In genomic region chr2:48695991-48696390, GRCh38 we compare ENCODE assay signal across 18 cellular contexts. TPM values are rescaled to one million over a fixed set of nuclear protein-coding genes. Genes with fewer than 3 reads are reported as not detected.
DNase-seq lines count a peak whose midpoint lies in the region; ATAC-seq and TF ChIP-seq lines count a peak whose summit lies in the region.
"Had no signal": no experiment of that assay in that cellular context is flagged by ENCODE, and none has a peak within 500 bp of the region (broad histone marks: within the 10 kb centered on the region; RNA-seq: fewer than 3 reads in every experiment).

No MANE protein-coding gene starts in this region.

- no peaks in the 10 kb centered on the region for H3K79me1 ChIP-seq in IMR-90 (ENCODE audit: low read depth in 1 of 2, low read length in 2 of 2)

- no peak overlapping the region for H3K4me2 ChIP-seq in IMR-90 (ENCODE audit: low read depth, low read length)
- no peak overlapping the region for H3K4me2 ChIP-seq in hepatocyte
- H3K4me2 ChIP-seq: GM23338 had no signal

- intact Hi-C loops in IMR-90 (cut with micrococcal nuclease) = no loop called here
- intact Hi-C loops in ascending aorta (cut with DNase I) = no loop called here

- peaks cover 41% of the 10 kb centered on the region for H3K4me1 Mint-ChIP-seq in WTC11

- H3K9me2 ChIP-seq in hepatocyte (replicated peaks; ENCODE audit: insufficient read depth) = no peaks in the 10 kb centered on the region

- H3K27ac ChIP-seq in IMR-90 (ENCODE audit: insufficient read depth, low read length) (no peak overlapping the region), ascending aorta (no peak overlapping the region), hepatocyte (no peak overlapping the region)
- H3K27ac ChIP-seq: C4-2B had no signal

- no peak overlapping the region for H3K18ac ChIP-seq in IMR-90 (ENCODE audit: low read depth, low read length)

- dilution Hi-C loops in IMR-90 (cut with HindIII; ENCODE audit: low sequenced_read_pairs, unreplicated experiment) = no loop called here

- H3K27ac Mint-ChIP-seq in WTC11 = no peak overlapping the region
- H3K27ac Mint-ChIP-seq: CD4-positive, alpha-beta T cell; GM23338; HFFc6 had no signal

- TF ChIP-seq CTCF in IMR-90 (conservative IDR thresholded peaks at IDR 0.05; ENCODE audit: low read depth, low read length) = no peak
- no peak for TF ChIP-seq CTCF in WTC11 (IDR thresholded peaks at IDR 0.05)
- no peak for TF ChIP-seq CTCF in ascending aorta (IDR thresholded peaks at IDR 0.05)
- no peak for TF ChIP-seq CTCF in hepatocyte (IDR thresholded peaks at IDR 0.05; ENCODE audit: poor library complexity)

- H3K79me2 ChIP-seq in hepatocyte = no peaks in the 10 kb centered on the region

- H3K9me3 ChIP-seq in IMR-90 (ENCODE audit: control insufficient read depth, insufficient read depth, low read length) = no peaks in the 10 kb centered on the region
- no peaks in the 10 kb centered on the region for H3K9me3 ChIP-seq in ascending aorta
- no peaks in the 10 kb centered on the region for H3K9me3 ChIP-seq in hepatocyte (ENCODE audit: low read depth)
- H3K9me3 ChIP-seq: Caco-2 had no signal

- H2AK9ac ChIP-seq in IMR-90 (replicated peaks; ENCODE audit: low read depth, low read length, poor library complexity) = no peak overlapping the region

- H3K4me3 Mint-ChIP-seq in WTC11 = no peak overlapping the region
- H3K4me3 Mint-ChIP-seq: CD4-positive, alpha-beta T cell; GM23338; HFFc6 had no signal

- no peak overlapping the region for H3K4me3 ChIP-seq in IMR-90 (ENCODE audit: insufficient read depth, low read depth, low read length)
- H3K4me3 ChIP-seq in ascending aorta = no peak overlapping the region
- no peak overlapping the region for H3K4me3 ChIP-seq in hepatocyte
- H3K4me3 ChIP-seq: GM23338 had no signal

- no peak for DNase-seq in IMR-90
- peak; percentile 88 for DNase-seq in globus pallidus (ENCODE audit: low spot score)
- DNase-seq in middle frontal gyrus (ENCODE audit: extremely low spot score, low spot score) = peak; percentile 38
- no peak for DNase-seq in activated CD4-positive, alpha-beta T cell treated with anti-CD3 and anti-CD28 coated beads, Interleukin-2, amount 50 U/mL, for 4 hours
- DNase-seq in WTC11 (ENCODE audit: low spot score) = no peak
- no peak for DNase-seq in ascending aorta (ENCODE audit: low spot score in 2 of 2)
- no peak for DNase-seq in hepatocyte (ENCODE audit: low spot score)
- DNase-seq: ACHN; Caco-2; CD4-positive, alpha-beta T cell; H7; HFFc6 had no signal

- no peak overlapping the region for H2AK5ac ChIP-seq in IMR-90 (ENCODE audit: low read depth, low read length)

- H3K4me1 ChIP-seq in IMR-90 (ENCODE audit: control insufficient read depth, insufficient read depth, low read length) = peaks cover 9% of the 10 kb centered on the region
- no peaks in the 10 kb centered on the region for H3K4me1 ChIP-seq in ascending aorta
- H3K4me1 ChIP-seq in hepatocyte (ENCODE audit: insufficient read depth) = peaks cover 13% of the 10 kb centered on the region

- no peak overlapping the region for H3K9ac ChIP-seq in IMR-90 (ENCODE audit: low read depth, low read length)

- no peak for TF ChIP-seq RAD21 in IMR-90 (IDR thresholded peaks at IDR 0.05; ENCODE audit: low read length)

- H2BK20ac ChIP-seq in IMR-90 (ENCODE audit: low read depth, low read length) = no peak overlapping the region

- H4K20me1 ChIP-seq in IMR-90 (ENCODE audit: insufficient read depth, low read length) (no peaks in the 10 kb centered on the region), hepatocyte (ENCODE audit: insufficient read depth, poor library complexity, severe bottlenecking) (no peaks in the 10 kb centered on the region)

- H3K27me3 ChIP-seq in IMR-90 (ENCODE audit: control insufficient read depth, insufficient read depth, low read length) (no peaks in the 10 kb centered on the region), ascending aorta (no peaks in the 10 kb centered on the region), hepatocyte (no peaks in the 10 kb centered on the region)

- POLR2A ChIA-PET in IMR-90 (lab: Charles Lee; ENCODE audit: unreplicated experiment) = no interaction called here
- POLR2A ChIA-PET in WTC11 (lab: Charles Lee) = no interaction called here

- no peaks in the 10 kb centered on the region for H3K9me3 Mint-ChIP-seq in WTC11
- H3K9me3 Mint-ChIP-seq: CD4-positive, alpha-beta T cell; GM23338 had no signal

- no peak for ATAC-seq in IMR-90 (ENCODE audit: low read depth)
- ATAC-seq in WTC11 = no peak
- ATAC-seq: GM23338, HCT116, HepG2 had no signal

- no peaks in the 10 kb centered on the region for H3K9me1 ChIP-seq in IMR-90 (ENCODE audit: insufficient read depth, low read length)

- BruUV-seq in IMR-90 (replicated peaks; lab: Mats Ljungman, UMichigan) = no TSS peak

- H3K56ac ChIP-seq in IMR-90 (ENCODE audit: extremely low read depth, insufficient read depth, low read length) = no peak overlapping the region

- TF ChIP-seq POLR2A in IMR-90 (IDR thresholded peaks at IDR 0.05; ENCODE audit: low read depth, low read length) = no peak

- H2AFZ ChIP-seq in IMR-90 (replicated peaks; ENCODE audit: low read length, poor library complexity) (no peak overlapping the region), hepatocyte (no peak overlapping the region)
- H2AFZ ChIP-seq: GM23338 had no signal

- no peaks in the 10 kb centered on the region for H3K36me3 Mint-ChIP-seq in WTC11

- H4K8ac ChIP-seq in IMR-90 (ENCODE audit: low read depth in 2 of 2, low read length in 2 of 2) = no peak overlapping the region

- no peak overlapping the region; the same call in 1 of the 2 replicates for H4K91ac ChIP-seq in IMR-90 (ENCODE audit: insufficient read depth, low read depth, low read length)

- CTCF ChIA-PET in IMR-90 (lab: Yijun Ruan, JAX) = no interaction called here
- CTCF ChIA-PET in WTC11 (lab: Charles Lee) = no interaction called here

- no peak overlapping the region; the same call in 1 of the 2 replicates for H3K23ac ChIP-seq in IMR-90 (ENCODE audit: low read depth, low read length)

- 0 out of 3 replicates have a peak overlapping the region, but pooled peaks have one; percentile 59 for H2BK15ac ChIP-seq in IMR-90 (ENCODE audit: low read depth, low read length)

- H3K27me3 Mint-ChIP-seq in WTC11 (ENCODE audit: low read depth) = no peaks in the 10 kb centered on the region

- in situ Hi-C loops in IMR-90 (cut with MboI; ENCODE audit: low sequenced_read_pairs) = no loop called here

- no peak overlapping the region for H2BK5ac ChIP-seq in IMR-90 (ENCODE audit: low read depth, low read length, poor library complexity, severe bottlenecking)

- no peak overlapping the region for H4K5ac ChIP-seq in IMR-90 (ENCODE audit: low read depth, low read length)

- no peak overlapping the region for H3K14ac ChIP-seq in IMR-90 (replicated peaks; ENCODE audit: low read depth, low read length)

- H3K36me3 ChIP-seq in IMR-90 (ENCODE audit: control insufficient read depth, insufficient read depth, low read length) (no peaks in the 10 kb centered on the region), ascending aorta (no peaks in the 10 kb centered on the region), hepatocyte (replicated peaks; ENCODE audit: insufficient read depth, low read depth) (no peaks in the 10 kb centered on the region)

- H3K4ac ChIP-seq in IMR-90 (ENCODE audit: low read depth, low read length) = peak overlapping the region; percentile 36; the same call in 1 of the 2 replicates

- H2BK120ac ChIP-seq in IMR-90 (ENCODE audit: low read depth, low read length) = peak overlapping the region; percentile 60; the same call in 1 of the 2 replicates

TF ChIP-seq in IMR-90, 13 proteins besides CTCF, POLR2A, EP300 and RAD21:
- TF ChIP-seq SMC3 (IDR thresholded peaks at IDR 0.05; ENCODE audit: low read depth, low read length) (no peak), USF2 (IDR thresholded peaks at IDR 0.05; ENCODE audit: low read depth, low read length) (no peak), NFE2L2 (IDR thresholded peaks at IDR 0.05; ENCODE audit: low read depth, low read length) (no peak)

TF ChIP-seq in WTC11, 78 proteins besides CTCF, POLR2A, EP300 and RAD21:
- no peak for TF ChIP-seq AFF4 (CRISPR knock-in tag; IDR thresholded peaks at IDR 0.05; ENCODE audit: borderline replicate concordance)
- TF ChIP-seq NR3C1 (CRISPR knock-in tag; conservative IDR thresholded peaks at IDR 0.05; ENCODE audit: low read depth) = no peak
- TF ChIP-seq SMAD3 (CRISPR knock-in tag; IDR thresholded peaks at IDR 0.05; ENCODE audit: borderline replicate concordance) = no peak
- no peak for TF ChIP-seq CREM (CRISPR knock-in tag; IDR thresholded peaks at IDR 0.05)
- no peak for TF ChIP-seq TEAD4 (CRISPR knock-in tag; IDR thresholded peaks at IDR 0.05)

RNA-seq across cellular contexts. Expression of gene LHCGR, which starts 59.5 kb away (rescaled TPM):
- total RNA-seq in IMR-90 (2012; rRNA removed) (under 0.01 and 0.18 TPM in 2 replicates), WTC11 (2021) (0.21 to 0.34 TPM (median 0.31 TPM) in 3 replicates), ascending aorta (not detected), hepatocyte (not detected in 2 replicates)
- polyA plus RNA-seq in IMR-90 (2012; rRNA removed) (0.03 and 0.10 TPM in 2 replicates), hepatocyte (0.09 and 0.23 TPM in 2 replicates)
- 0.01 TPM in 1 of 2 replicates, not detected in the other for polyA plus RNA-seq in IMR-90 (2012; cell fraction: cytosol; rRNA removed)
- polyA plus RNA-seq in IMR-90 (2012; cell fraction: nucleus; rRNA removed; ENCODE audit: low replicate concordance) = 0.45 and 0.62 TPM in 2 replicates
- total RNA-seq: A172; Caco-2; CD4-positive, alpha-beta T cell; H7; HepG2; HFFc6 had no signal
- polyA plus RNA-seq: BJ, HepG2 had no signal

Comparison
In these comparisons a context has a peak if more than half of its experiments do, and no peak if none do; other contexts are left out.
1. DNase-seq: peak in globus pallidus (single experiment) and middle frontal gyrus (single experiment); none in IMR-90 (single experiment), activated CD4-positive, alpha-beta T cell treated with anti-CD3 and anti-CD28 coated beads, Interleukin-2, amount 50 U/mL, for 4 hours (0 of 2), WTC11 (single experiment), ascending aorta (0 of 2) and hepatocyte (single experiment).